1 cellular context compared by ENCODE assay signal in the genomic region with DNA sequence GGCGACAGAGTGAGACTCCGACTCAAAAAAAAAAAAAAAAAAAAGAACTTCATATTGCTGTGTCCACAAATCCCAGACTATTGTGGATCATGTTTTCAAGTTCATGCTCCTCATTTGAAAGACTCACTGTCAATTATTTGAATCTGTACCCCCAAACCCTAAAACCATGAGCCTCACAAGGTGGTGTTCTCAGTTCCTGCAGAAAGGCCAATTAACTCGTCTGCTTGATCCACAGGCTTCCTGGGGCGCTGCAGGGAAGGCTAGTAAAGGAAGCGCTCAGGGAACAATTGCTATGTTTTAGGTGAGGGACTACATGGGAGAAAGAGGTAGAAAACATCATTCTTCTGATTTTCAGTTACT.
A peak's percentile ranks its signal among the peaks of the same experiment; 100 is the strongest.
TF ChIP-seq lines count a peak whose summit lies in the region.

No MANE protein-coding gene starts in this region.

TF ChIP-seq in K562, 482 proteins besides CTCF, POLR2A, EP300 and RAD21 (continued from another document and continues in another):
- TF ChIP-seq, protein P1, sequence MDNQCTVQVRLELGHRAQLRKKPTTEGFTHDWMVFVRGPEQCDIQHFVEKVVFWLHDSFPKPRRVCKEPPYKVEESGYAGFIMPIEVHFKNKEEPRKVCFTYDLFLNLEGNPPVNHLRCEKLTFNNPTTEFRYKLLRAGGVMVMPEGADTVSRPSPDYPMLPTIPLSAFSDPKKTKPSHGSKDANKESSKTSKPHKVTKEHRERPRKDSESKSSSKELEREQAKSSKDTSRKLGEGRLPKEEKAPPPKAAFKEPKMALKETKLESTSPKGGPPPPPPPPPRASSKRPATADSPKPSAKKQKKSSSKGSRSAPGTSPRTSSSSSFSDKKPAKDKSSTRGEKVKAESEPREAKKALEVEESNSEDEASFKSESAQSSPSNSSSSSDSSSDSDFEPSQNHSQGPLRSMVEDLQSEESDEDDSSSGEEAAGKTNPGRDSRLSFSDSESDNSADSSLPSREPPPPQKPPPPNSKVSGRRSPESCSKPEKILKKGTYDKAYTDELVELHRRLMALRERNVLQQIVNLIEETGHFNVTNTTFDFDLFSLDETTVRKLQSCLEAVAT (IDR thresholded peaks at IDR 0.05): peak in 1 of 2 experiments; percentile 4; a peak in 1 of 4 replicates
- TF ChIP-seq, protein P2, sequence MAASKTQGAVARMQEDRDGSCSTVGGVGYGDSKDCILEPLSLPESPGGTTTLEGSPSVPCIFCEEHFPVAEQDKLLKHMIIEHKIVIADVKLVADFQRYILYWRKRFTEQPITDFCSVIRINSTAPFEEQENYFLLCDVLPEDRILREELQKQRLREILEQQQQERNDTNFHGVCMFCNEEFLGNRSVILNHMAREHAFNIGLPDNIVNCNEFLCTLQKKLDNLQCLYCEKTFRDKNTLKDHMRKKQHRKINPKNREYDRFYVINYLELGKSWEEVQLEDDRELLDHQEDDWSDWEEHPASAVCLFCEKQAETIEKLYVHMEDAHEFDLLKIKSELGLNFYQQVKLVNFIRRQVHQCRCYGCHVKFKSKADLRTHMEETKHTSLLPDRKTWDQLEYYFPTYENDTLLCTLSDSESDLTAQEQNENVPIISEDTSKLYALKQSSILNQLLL (CRISPR knock-in tag; IDR thresholded peaks at IDR 0.05; ENCODE audit: borderline replicate concordance): no peak
- no peak for TF ChIP-seq TBP (optimal IDR thresholded peaks at IDR 0.05; ENCODE audit: low read depth, low read length)
- no peak for TF ChIP-seq BCL6 (CRISPR knock-in tag; IDR thresholded peaks at IDR 0.05)
- no peak for TF ChIP-seq DMBX1 (CRISPR knock-in tag; IDR thresholded peaks at IDR 0.05; ENCODE audit: borderline replicate concordance)
- TF ChIP-seq BMI1 (IDR thresholded peaks at IDR 0.05; ENCODE audit: low read length): no peak
- TF ChIP-seq SREBF1 (IDR thresholded peaks at IDR 0.05; ENCODE audit: borderline replicate concordance, low read depth, low read length): no peak
- TF ChIP-seq TBL1XR1 (IDR thresholded peaks at IDR 0.05; ENCODE audit: low read length in 2 of 2): no peak
- no peak for TF ChIP-seq GABPA (tag; conservative IDR thresholded peaks at IDR 0.05; ENCODE audit: low read depth)
- TF ChIP-seq POLR2H (tag; IDR thresholded peaks at IDR 0.05; ENCODE audit: low read depth): 0 out of 2 replicates have a peak, but pooled peaks have one; percentile 4
- TF ChIP-seq CCNT2 (IDR thresholded peaks at IDR 0.05; ENCODE audit: borderline replicate concordance, extremely low read depth, insufficient read length, low read depth, low read length): no peak
- TF ChIP-seq JUNB (CRISPR knock-in tag; conservative IDR thresholded peaks at IDR 0.05): no peak
- no peak for TF ChIP-seq NR2C1 (IDR thresholded peaks at IDR 0.05)
- TF ChIP-seq NR2C1 (tag; IDR thresholded peaks at IDR 0.05): no peak
- no peak for TF ChIP-seq RBM14 (IDR thresholded peaks at IDR 0.05; ENCODE audit: borderline replicate concordance, insufficient read depth, low read depth, low read length)
- no peak for TF ChIP-seq EZH2 (IDR thresholded peaks at IDR 0.05; ENCODE audit: borderline replicate concordance, low read depth, low read length)
- no peak for TF ChIP-seq ZSCAN32 (CRISPR knock-in tag; IDR thresholded peaks at IDR 0.05)
- TF ChIP-seq, protein P3, sequence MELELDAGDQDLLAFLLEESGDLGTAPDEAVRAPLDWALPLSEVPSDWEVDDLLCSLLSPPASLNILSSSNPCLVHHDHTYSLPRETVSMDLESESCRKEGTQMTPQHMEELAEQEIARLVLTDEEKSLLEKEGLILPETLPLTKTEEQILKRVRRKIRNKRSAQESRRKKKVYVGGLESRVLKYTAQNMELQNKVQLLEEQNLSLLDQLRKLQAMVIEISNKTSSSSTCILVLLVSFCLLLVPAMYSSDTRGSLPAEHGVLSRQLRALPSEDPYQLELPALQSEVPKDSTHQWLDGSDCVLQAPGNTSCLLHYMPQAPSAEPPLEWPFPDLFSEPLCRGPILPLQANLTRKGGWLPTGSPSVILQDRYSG (tag; conservative IDR thresholded peaks at IDR 0.05; ENCODE audit: low read depth): no peak
- no peak for TF ChIP-seq ILF3 (IDR thresholded peaks at IDR 0.05; ENCODE audit: borderline replicate concordance)
- TF ChIP-seq, protein P4, sequence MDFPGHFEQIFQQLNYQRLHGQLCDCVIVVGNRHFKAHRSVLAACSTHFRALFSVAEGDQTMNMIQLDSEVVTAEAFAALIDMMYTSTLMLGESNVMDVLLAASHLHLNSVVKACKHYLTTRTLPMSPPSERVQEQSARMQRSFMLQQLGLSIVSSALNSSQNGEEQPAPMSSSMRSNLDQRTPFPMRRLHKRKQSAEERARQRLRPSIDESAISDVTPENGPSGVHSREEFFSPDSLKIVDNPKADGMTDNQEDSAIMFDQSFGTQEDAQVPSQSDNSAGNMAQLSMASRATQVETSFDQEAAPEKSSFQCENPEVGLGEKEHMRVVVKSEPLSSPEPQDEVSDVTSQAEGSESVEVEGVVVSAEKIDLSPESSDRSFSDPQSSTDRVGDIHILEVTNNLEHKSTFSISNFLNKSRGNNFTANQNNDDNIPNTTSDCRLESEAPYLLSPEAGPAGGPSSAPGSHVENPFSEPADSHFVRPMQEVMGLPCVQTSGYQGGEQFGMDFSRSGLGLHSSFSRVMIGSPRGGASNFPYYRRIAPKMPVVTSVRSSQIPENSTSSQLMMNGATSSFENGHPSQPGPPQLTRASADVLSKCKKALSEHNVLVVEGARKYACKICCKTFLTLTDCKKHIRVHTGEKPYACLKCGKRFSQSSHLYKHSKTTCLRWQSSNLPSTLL (IDR thresholded peaks at IDR 0.05): no peak
- no peak for TF ChIP-seq L3MBTL2 (IDR thresholded peaks at IDR 0.05)
- TF ChIP-seq, protein P5, sequence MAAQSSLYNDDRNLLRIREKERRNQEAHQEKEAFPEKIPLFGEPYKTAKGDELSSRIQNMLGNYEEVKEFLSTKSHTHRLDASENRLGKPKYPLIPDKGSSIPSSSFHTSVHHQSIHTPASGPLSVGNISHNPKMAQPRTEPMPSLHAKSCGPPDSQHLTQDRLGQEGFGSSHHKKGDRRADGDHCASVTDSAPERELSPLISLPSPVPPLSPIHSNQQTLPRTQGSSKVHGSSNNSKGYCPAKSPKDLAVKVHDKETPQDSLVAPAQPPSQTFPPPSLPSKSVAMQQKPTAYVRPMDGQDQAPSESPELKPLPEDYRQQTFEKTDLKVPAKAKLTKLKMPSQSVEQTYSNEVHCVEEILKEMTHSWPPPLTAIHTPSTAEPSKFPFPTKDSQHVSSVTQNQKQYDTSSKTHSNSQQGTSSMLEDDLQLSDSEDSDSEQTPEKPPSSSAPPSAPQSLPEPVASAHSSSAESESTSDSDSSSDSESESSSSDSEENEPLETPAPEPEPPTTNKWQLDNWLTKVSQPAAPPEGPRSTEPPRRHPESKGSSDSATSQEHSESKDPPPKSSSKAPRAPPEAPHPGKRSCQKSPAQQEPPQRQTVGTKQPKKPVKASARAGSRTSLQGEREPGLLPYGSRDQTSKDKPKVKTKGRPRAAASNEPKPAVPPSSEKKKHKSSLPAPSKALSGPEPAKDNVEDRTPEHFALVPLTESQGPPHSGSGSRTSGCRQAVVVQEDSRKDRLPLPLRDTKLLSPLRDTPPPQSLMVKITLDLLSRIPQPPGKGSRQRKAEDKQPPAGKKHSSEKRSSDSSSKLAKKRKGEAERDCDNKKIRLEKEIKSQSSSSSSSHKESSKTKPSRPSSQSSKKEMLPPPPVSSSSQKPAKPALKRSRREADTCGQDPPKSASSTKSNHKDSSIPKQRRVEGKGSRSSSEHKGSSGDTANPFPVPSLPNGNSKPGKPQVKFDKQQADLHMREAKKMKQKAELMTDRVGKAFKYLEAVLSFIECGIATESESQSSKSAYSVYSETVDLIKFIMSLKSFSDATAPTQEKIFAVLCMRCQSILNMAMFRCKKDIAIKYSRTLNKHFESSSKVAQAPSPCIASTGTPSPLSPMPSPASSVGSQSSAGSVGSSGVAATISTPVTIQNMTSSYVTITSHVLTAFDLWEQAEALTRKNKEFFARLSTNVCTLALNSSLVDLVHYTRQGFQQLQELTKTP (IDR thresholded peaks at IDR 0.05; ENCODE audit: low read depth in 1 of 2, partially characterized antibody in 2 of 2): no peak
- TF ChIP-seq NR3C1 (CRISPR knock-in tag; IDR thresholded peaks at IDR 0.05): no peak
- no peak for TF ChIP-seq SIN3B (IDR thresholded peaks at IDR 0.05; ENCODE audit: low read depth)
- no peak for TF ChIP-seq ZC3H11A (IDR thresholded peaks at IDR 0.05; ENCODE audit: low read depth, low read length)
- no peak for TF ChIP-seq PCBP1 (IDR thresholded peaks at IDR 0.05; ENCODE audit: low read depth, low read length, poor library complexity, severe bottlenecking)
- no peak for TF ChIP-seq KLF16 (IDR thresholded peaks at IDR 0.05)
- TF ChIP-seq TEAD2 (tag; IDR thresholded peaks at IDR 0.05): no peak
- no peak for TF ChIP-seq NFXL1 (CRISPR knock-in tag; IDR thresholded peaks at IDR 0.05)
- no peak for TF ChIP-seq BDP1 (IDR thresholded peaks at IDR 0.05; ENCODE audit: insufficient read depth, insufficient read length)
- no peak for TF ChIP-seq CHD1 (IDR thresholded peaks at IDR 0.05; ENCODE audit: low read length)
- TF ChIP-seq SETDB1 (IDR thresholded peaks at IDR 0.05; ENCODE audit: low read length): no peak
- TF ChIP-seq SMAD1 (IDR thresholded peaks at IDR 0.05; ENCODE audit: low read depth, low read length, partially characterized antibody): no peak
- no peak for TF ChIP-seq U2AF1 (optimal IDR thresholded peaks at IDR 0.05; ENCODE audit: low read depth, low read length)
- no peak for TF ChIP-seq ZFP30 (CRISPR knock-in tag; IDR thresholded peaks at IDR 0.05; ENCODE audit: borderline replicate concordance)
- TF ChIP-seq, protein P6, sequence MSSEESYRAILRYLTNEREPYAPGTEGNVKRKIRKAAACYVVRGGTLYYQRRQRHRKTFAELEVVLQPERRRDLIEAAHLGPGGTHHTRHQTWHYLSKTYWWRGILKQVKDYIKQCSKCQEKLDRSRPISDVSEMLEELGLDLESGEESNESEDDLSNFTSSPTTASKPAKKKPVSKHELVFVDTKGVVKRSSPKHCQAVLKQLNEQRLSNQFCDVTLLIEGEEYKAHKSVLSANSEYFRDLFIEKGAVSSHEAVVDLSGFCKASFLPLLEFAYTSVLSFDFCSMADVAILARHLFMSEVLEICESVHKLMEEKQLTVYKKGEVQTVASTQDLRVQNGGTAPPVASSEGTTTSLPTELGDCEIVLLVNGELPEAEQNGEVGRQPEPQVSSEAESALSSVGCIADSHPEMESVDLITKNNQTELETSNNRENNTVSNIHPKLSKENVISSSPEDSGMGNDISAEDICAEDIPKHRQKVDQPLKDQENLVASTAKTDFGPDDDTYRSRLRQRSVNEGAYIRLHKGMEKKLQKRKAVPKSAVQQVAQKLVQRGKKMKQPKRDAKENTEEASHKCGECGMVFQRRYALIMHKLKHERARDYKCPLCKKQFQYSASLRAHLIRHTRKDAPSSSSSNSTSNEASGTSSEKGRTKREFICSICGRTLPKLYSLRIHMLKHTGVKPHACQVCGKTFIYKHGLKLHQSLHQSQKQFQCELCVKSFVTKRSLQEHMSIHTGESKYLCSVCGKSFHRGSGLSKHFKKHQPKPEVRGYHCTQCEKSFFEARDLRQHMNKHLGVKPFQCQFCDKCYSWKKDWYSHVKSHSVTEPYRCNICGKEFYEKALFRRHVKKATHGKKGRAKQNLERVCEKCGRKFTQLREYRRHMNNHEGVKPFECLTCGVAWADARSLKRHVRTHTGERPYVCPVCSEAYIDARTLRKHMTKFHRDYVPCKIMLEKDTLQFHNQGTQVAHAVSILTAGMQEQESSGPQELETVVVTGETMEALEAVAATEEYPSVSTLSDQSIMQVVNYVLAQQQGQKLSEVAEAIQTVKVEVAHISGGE (CRISPR knock-in tag; IDR thresholded peaks at IDR 0.05): no peak
- TF ChIP-seq, protein P7, sequence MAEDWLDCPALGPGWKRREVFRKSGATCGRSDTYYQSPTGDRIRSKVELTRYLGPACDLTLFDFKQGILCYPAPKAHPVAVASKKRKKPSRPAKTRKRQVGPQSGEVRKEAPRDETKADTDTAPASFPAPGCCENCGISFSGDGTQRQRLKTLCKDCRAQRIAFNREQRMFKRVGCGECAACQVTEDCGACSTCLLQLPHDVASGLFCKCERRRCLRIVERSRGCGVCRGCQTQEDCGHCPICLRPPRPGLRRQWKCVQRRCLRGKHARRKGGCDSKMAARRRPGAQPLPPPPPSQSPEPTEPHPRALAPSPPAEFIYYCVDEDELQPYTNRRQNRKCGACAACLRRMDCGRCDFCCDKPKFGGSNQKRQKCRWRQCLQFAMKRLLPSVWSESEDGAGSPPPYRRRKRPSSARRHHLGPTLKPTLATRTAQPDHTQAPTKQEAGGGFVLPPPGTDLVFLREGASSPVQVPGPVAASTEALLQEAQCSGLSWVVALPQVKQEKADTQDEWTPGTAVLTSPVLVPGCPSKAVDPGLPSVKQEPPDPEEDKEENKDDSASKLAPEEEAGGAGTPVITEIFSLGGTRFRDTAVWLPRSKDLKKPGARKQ (CRISPR knock-in tag; IDR thresholded peaks at IDR 0.05): no peak
- TF ChIP-seq RFX1 (IDR thresholded peaks at IDR 0.05): no peak
- TF ChIP-seq, protein P8, sequence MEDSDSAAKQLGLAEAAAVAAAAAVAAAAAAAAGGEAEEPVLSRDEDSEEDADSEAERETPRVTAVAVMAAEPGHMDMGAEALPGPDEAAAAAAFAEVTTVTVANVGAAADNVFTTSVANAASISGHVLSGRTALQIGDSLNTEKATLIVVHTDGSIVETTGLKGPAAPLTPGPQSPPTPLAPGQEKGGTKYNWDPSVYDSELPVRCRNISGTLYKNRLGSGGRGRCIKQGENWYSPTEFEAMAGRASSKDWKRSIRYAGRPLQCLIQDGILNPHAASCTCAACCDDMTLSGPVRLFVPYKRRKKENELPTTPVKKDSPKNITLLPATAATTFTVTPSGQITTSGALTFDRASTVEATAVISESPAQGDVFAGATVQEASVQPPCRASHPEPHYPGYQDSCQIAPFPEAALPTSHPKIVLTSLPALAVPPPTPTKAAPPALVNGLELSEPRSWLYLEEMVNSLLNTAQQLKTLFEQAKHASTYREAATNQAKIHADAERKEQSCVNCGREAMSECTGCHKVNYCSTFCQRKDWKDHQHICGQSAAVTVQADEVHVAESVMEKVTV (CRISPR knock-in tag; IDR thresholded peaks at IDR 0.05): no peak
- TF ChIP-seq RBM34 (IDR thresholded peaks at IDR 0.05; ENCODE audit: borderline replicate concordance, insufficient read depth, low read length): no peak
- TF ChIP-seq, protein P9, sequence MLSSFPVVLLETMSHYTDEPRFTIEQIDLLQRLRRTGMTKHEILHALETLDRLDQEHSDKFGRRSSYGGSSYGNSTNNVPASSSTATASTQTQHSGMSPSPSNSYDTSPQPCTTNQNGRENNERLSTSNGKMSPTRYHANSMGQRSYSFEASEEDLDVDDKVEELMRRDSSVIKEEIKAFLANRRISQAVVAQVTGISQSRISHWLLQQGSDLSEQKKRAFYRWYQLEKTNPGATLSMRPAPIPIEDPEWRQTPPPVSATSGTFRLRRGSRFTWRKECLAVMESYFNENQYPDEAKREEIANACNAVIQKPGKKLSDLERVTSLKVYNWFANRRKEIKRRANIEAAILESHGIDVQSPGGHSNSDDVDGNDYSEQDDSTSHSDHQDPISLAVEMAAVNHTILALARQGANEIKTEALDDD (IDR thresholded peaks at IDR 0.05): peak; percentile 29; the same call in 1 of the 2 replicates
- no peak for TF ChIP-seq POU5F1 (IDR thresholded peaks at IDR 0.05; ENCODE audit: borderline replicate concordance, low read depth, low read length, partially characterized antibody)
- no peak for TF ChIP-seq EWSR1 (IDR thresholded peaks at IDR 0.05; ENCODE audit: borderline replicate concordance, low read depth, partially characterized antibody)
- TF ChIP-seq ZNF24 (IDR thresholded peaks at IDR 0.05): no peak
- no peak for TF ChIP-seq ZNF699 (CRISPR knock-in tag; IDR thresholded peaks at IDR 0.05; ENCODE audit: insufficient replicate concordance)
- TF ChIP-seq TGIF2 (CRISPR knock-in tag; IDR thresholded peaks at IDR 0.05): no peak
